ENCODE assay signal across 1 cellular context in the genomic region with DNA sequence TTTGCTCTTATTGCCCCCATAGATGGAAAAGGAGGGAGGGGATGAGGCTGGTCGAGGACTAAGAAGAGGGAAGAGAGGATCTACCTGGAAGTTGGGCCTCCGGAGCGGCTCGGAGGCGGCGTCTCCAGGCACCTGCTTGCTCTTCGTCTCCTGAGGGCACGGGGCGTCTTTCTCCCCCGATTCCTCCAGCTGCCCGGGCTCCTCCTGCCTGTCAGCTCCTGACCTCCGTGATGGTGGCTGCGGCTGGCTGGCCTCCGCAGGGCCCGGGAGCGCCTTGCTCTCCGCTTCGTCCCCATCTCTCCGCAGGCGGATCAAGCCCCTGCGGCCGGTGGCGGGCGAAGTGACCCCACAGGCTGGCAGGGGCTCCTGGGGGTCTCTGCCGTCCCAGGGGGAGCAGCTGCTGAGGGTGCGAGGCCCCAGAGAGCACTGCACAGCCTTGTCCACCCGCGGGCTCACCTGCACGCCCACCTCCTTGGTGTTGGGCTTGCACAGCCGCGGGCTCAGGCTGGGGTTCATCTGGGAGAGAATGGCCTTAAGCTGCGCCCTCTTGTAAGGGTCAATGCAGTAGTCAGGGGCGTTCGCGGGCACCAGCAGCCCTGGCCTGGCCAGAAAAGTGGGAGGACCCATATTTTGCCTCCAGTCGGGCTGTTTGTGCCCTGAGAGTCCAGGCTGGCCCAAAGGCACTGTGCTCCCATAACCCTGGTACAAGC.
TF ChIP-seq lines count a peak whose summit lies in the region.

No MANE protein-coding gene starts in this region.

TF ChIP-seq in GM23338, 12 proteins besides CTCF, POLR2A, EP300 and RAD21 (continued from another document):
- TF ChIP-seq, protein P1, sequence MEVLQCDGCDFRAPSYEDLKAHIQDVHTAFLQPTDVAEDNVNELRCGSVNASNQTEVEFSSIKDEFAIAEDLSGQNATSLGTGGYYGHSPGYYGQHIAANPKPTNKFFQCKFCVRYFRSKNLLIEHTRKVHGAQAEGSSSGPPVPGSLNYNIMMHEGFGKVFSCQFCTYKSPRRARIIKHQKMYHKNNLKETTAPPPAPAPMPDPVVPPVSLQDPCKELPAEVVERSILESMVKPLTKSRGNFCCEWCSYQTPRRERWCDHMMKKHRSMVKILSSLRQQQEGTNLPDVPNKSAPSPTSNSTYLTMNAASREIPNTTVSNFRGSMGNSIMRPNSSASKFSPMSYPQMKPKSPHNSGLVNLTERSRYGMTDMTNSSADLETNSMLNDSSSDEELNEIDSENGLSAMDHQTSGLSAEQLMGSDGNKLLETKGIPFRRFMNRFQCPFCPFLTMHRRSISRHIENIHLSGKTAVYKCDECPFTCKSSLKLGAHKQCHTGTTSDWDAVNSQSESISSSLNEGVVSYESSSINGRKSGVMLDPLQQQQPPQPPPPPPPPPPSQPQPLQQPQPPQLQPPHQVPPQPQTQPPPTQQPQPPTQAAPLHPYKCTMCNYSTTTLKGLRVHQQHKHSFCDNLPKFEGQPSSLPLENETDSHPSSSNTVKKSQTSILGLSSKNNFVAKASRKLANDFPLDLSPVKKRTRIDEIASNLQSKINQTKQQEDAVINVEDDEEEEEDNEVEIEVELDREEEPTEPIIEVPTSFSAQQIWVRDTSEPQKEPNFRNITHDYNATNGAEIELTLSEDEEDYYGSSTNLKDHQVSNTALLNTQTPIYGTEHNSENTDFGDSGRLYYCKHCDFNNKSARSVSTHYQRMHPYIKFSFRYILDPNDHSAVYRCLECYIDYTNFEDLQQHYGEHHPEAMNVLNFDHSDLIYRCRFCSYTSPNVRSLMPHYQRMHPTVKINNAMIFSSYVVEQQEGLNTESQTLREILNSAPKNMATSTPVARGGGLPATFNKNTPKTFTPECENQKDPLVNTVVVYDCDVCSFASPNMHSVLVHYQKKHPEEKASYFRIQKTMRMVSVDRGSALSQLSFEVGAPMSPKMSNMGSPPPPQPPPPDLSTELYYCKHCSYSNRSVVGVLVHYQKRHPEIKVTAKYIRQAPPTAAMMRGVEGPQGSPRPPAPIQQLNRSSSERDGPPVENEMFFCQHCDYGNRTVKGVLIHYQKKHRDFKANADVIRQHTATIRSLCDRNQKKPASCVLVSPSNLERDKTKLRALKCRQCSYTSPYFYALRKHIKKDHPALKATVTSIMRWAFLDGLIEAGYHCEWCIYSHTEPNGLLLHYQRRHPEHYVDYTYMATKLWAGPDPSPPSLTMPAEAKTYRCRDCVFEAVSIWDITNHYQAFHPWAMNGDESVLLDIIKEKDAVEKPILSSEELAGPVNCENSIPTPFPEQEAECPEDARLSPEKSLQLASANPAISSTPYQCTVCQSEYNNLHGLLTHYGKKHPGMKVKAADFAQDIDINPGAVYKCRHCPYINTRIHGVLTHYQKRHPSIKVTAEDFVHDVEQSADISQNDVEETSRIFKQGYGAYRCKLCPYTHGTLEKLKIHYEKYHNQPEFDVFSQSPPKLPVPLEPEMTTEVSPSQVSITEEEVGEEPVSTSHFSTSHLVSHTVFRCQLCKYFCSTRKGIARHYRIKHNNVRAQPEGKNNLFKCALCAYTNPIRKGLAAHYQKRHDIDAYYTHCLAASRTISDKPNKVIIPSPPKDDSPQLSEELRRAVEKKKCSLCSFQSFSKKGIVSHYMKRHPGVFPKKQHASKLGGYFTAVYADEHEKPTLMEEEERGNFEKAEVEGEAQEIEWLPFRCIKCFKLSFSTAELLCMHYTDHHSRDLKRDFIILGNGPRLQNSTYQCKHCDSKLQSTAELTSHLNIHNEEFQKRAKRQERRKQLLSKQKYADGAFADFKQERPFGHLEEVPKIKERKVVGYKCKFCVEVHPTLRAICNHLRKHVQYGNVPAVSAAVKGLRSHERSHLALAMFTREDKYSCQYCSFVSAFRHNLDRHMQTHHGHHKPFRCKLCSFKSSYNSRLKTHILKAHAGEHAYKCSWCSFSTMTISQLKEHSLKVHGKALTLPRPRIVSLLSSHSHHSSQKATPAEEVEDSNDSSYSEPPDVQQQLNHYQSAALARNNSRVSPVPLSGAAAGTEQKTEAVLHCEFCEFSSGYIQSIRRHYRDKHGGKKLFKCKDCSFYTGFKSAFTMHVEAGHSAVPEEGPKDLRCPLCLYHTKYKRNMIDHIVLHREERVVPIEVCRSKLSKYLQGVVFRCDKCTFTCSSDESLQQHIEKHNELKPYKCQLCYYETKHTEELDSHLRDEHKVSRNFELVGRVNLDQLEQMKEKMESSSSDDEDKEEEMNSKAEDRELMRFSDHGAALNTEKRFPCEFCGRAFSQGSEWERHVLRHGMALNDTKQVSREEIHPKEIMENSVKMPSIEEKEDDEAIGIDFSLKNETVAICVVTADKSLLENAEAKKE (CRISPR knock-in tag; IDR thresholded peaks at IDR 0.05) = no peak
- TF ChIP-seq, protein P2, sequence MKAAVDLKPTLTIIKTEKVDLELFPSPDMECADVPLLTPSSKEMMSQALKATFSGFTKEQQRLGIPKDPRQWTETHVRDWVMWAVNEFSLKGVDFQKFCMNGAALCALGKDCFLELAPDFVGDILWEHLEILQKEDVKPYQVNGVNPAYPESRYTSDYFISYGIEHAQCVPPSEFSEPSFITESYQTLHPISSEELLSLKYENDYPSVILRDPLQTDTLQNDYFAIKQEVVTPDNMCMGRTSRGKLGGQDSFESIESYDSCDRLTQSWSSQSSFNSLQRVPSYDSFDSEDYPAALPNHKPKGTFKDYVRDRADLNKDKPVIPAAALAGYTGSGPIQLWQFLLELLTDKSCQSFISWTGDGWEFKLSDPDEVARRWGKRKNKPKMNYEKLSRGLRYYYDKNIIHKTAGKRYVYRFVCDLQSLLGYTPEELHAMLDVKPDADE (IDR thresholded peaks at IDR 0.05) = no peak
- TF ChIP-seq ZNF114 (CRISPR knock-in tag; IDR thresholded peaks at IDR 0.05) = no peak
- TF ChIP-seq STAT1 (IDR thresholded peaks at IDR 0.05; ENCODE audit: unreplicated experiment) = no peak
- TF ChIP-seq EZH2phosphoT487 (IDR thresholded peaks at IDR 0.05; ENCODE audit: unreplicated experiment) = no peak
- TF ChIP-seq POLR2AphosphoS5 (IDR thresholded peaks at IDR 0.05; ENCODE audit: low read depth) = no peak
- no peak for TF ChIP-seq ZNF331 (CRISPR knock-in tag; IDR thresholded peaks at IDR 0.05; ENCODE audit: low read depth)
TF ChIP-seq in GM23338: peak in this region for 0.
